Comparison of ENCODE assay signal across 22 cellular contexts in the genomic region with DNA sequence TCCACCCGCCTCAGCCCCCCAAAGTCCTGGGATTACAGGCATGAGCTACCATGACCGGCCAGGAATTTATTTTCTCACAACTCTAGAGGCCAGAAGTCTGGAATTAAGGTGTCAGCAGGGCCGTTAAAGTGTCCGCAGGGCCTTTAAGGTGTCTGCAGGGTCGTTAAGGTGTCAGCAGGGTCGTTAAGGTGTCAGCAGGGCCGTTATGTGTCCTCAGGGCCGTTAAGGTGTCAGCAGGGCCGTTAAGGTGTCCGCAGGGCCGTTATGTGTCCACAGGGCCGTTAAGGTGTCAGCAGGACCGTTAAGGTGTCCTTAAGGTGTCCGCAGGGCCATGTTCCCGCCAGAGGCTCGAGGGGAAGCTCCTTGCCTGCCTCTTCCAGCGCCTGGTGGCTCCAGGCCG.
"Had no signal": no experiment of that assay in that cellular context is flagged by ENCODE, and none has a peak within 500 bp of the region (broad histone marks: within the 10 kb centered on the region; RNA-seq: fewer than 3 reads in every experiment).

No MANE protein-coding gene starts in this region.

- H3K9me3 ChIP-seq: MG63, SK-N-SH had no signal

- H3K36me3 ChIP-seq: MG63 had no signal

- H3K9me2 ChIP-seq: SK-N-SH had no signal

- H3K4me2 ChIP-seq: SK-N-SH had no signal

- H3K9ac ChIP-seq: SK-N-SH had no signal

- H3K27me3 ChIP-seq: MG63 had no signal

- FAIRE-seq: HepG2, RCC 7860 had no signal

- ATAC-seq: HepG2 had no signal

- DNase-seq: IMR-90, Karpas-422, KG1, MG63, NCI-H1092, NCI-H1105 treated with DMSO at 0.1 percent for 48 hours, NCI-H1417 treated with DMSO at 0.1 percent for 48 hours, NCI-H146, NCI-H1694 treated with DMSO at 0.1 percent for 48 hours, NCI-H1930, NCI-H2081, NCI-H2107, NCI-H2227 treated with DMSO at 0.1 percent for 48 hours, NCI-H510A, NCI-H524 treated with DMSO at 0.1 percent for 48 hours, NCI-H69, NCI-H774, RPMI8226, SHP77, SK-N-SH had no signal

- H3K4me3 ChIP-seq: MG63 had no signal
